ENCODE assay signal across 7 cellular contexts in the genomic region with DNA sequence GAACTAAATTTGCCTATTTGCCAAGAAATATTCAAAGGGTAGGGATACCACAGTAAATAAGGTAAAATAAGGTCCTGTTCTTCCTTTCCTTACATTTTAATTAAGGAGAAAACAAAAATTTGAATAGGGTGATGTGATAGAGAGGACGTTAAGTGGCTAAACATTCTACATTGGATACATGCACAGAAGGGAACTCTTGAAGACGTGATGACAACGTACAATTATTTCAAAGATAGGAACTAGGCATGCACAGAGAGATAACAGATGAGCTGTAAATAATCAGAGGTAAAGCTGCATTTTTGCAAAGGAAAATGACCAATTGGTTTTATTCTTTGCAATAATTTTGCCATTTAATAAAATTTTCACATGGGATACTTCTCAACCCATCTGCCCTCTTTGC.
"Had no signal": no experiment of that assay in that cellular context is flagged by ENCODE, and none has a peak within 500 bp of the region (broad histone marks: within the 10 kb centered on the region; RNA-seq: fewer than 3 reads in every experiment).

No MANE protein-coding gene starts in this region.

- H3K9ac ChIP-seq: KMS-11 had no signal

- H3K4me2 ChIP-seq: KMS-11 had no signal

- ATAC-seq: HepG2 had no signal

- DNase-seq: IMR-90, KBM-7, KG1 had no signal

- H3K27ac ChIP-seq: HL-60, KMS-11 had no signal

- FAIRE-seq: HepG2, HTR-8/SVneo had no signal
